ENCODE assay signal across 1 cellular context in the genomic region with DNA sequence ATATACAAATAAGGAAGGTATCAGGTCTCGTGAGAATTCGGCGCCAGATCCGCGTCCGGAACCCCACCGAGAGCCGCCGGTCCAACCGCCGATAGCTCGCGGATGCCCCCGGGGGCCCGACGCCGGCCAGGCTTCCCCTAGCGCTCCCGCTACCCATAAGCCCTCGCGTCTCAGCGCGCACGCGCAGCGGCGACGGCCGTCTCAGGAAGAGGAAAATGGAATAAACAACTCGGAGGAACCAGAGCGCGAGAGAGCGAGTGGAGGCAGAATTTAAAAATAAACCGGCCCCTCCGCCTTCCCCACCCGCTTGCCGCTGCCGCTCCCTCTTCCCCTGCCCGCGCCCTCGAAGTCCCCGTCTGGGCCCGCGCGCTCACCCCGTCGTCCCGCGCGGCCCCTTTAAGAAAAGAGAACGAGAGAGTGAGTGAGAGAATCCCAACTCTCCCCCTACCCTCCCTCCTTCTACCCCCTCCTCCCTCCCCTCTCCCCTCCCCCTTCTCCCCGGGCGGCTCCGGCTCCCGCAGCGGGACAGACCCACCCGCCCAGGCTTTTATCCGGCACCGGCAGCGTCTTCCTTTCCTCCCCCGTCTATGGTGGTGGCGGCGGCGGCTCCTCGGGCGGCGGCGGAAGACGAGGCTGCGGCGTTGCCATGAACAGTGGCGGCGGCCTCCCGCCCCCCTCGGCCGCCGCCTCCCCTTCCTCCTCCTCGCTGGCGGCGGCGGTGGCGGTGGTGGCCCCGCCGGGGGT.
TF ChIP-seq lines count a peak whose summit lies in the region.

A gene with protein sequence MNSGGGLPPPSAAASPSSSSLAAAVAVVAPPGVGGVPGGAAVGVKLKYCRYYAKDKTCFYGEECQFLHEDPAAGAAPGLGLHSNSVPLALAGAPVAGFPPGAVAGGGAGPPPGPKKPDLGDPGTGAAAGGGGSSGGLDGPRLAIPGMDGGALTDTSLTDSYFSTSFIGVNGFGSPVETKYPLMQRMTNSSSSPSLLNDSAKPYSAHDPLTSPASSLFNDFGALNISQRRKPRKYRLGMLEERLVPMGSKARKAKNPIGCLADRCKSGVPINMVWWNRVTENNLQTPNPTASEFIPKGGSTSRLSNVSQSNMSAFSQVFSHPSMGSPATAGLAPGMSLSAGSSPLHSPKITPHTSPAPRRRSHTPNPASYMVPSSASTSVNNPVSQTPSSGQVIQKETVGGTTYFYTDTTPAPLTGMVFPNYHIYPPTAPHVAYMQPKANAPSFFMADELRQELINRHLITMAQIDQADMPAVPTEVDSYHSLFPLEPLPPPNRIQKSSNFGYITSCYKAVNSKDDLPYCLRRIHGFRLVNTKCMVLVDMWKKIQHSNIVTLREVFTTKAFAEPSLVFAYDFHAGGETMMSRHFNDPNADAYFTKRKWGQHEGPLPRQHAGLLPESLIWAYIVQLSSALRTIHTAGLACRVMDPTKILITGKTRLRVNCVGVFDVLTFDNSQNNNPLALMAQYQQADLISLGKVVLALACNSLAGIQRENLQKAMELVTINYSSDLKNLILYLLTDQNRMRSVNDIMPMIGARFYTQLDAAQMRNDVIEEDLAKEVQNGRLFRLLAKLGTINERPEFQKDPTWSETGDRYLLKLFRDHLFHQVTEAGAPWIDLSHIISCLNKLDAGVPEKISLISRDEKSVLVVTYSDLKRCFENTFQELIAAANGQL (plus strand): TSS at position 534 of the 744 bp plus-strand sequence. CDS start 113 bp downstream, at position 647.

TF ChIP-seq in HepG2, 621 proteins besides CTCF, POLR2A, EP300 and RAD21 (continued from another document and continues in another):
- TF ChIP-seq, protein P1, sequence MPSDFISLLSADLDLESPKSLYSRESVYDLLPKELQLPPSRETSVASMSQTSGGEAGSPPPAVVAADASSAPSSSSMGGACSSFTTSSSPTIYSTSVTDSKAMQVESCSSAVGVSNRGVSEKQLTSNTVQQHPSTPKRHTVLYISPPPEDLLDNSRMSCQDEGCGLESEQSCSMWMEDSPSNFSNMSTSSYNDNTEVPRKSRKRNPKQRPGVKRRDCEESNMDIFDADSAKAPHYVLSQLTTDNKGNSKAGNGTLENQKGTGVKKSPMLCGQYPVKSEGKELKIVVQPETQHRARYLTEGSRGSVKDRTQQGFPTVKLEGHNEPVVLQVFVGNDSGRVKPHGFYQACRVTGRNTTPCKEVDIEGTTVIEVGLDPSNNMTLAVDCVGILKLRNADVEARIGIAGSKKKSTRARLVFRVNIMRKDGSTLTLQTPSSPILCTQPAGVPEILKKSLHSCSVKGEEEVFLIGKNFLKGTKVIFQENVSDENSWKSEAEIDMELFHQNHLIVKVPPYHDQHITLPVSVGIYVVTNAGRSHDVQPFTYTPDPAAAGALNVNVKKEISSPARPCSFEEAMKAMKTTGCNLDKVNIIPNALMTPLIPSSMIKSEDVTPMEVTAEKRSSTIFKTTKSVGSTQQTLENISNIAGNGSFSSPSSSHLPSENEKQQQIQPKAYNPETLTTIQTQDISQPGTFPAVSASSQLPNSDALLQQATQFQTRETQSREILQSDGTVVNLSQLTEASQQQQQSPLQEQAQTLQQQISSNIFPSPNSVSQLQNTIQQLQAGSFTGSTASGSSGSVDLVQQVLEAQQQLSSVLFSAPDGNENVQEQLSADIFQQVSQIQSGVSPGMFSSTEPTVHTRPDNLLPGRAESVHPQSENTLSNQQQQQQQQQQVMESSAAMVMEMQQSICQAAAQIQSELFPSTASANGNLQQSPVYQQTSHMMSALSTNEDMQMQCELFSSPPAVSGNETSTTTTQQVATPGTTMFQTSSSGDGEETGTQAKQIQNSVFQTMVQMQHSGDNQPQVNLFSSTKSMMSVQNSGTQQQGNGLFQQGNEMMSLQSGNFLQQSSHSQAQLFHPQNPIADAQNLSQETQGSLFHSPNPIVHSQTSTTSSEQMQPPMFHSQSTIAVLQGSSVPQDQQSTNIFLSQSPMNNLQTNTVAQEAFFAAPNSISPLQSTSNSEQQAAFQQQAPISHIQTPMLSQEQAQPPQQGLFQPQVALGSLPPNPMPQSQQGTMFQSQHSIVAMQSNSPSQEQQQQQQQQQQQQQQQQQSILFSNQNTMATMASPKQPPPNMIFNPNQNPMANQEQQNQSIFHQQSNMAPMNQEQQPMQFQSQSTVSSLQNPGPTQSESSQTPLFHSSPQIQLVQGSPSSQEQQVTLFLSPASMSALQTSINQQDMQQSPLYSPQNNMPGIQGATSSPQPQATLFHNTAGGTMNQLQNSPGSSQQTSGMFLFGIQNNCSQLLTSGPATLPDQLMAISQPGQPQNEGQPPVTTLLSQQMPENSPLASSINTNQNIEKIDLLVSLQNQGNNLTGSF (CRISPR knock-in tag; IDR thresholded peaks at IDR 0.05): no peak
- TF ChIP-seq ZSCAN20 (CRISPR knock-in tag; IDR thresholded peaks at IDR 0.05; ENCODE audit: borderline replicate concordance) (no peak), ZNF10 (CRISPR knock-in tag; IDR thresholded peaks at IDR 0.05; ENCODE audit: borderline replicate concordance, low read depth) (no peak), SNAPC2 (CRISPR knock-in tag; IDR thresholded peaks at IDR 0.05) (no peak), RBM39 (IDR thresholded peaks at IDR 0.05; ENCODE audit: low read depth, low read length, poor library complexity, severe bottlenecking) (peak; percentile 60), SUZ12 (IDR thresholded peaks at IDR 0.05; ENCODE audit: low read depth, low read length) (peak; percentile 55), TCF12 (IDR thresholded peaks at IDR 0.05) (no peak), TCF12 (CRISPR knock-in tag; IDR thresholded peaks at IDR 0.05) (no peak), SYNCRIP (IDR thresholded peaks at IDR 0.05; ENCODE audit: insufficient read depth, low read depth, low read length) (no peak), THAP11 (CRISPR knock-in tag; IDR thresholded peaks at IDR 0.05) (peak; percentile 71; the same call in 1 of the 2 replicates), ZNF12 (CRISPR knock-in tag; IDR thresholded peaks at IDR 0.05) (no peak), NFIC (IDR thresholded peaks at IDR 0.05; ENCODE audit: low read length) (no peak), HNRNPH1 (optimal IDR thresholded peaks at IDR 0.05; ENCODE audit: low read depth, low read length) (no peak), ZUFSP (CRISPR knock-in tag; IDR thresholded peaks at IDR 0.05; ENCODE audit: borderline replicate concordance) (no peak), ZNF792 (CRISPR knock-in tag; IDR thresholded peaks at IDR 0.05) (no peak), REST (IDR thresholded peaks at IDR 0.05; ENCODE audit: borderline replicate concordance in 1 of 2, low read depth in 1 of 2, low read length in 2 of 2) (no peak), NR2C2 (CRISPR knock-in tag; IDR thresholded peaks at IDR 0.05; ENCODE audit: borderline replicate concordance) (no peak), KAT7 (CRISPR knock-in tag; IDR thresholded peaks at IDR 0.05; ENCODE audit: borderline replicate concordance) (peak; percentile 73; the same call in 1 of the 2 replicates), CCDC6 (CRISPR knock-in tag; IDR thresholded peaks at IDR 0.05) (no peak), ZNF496 (CRISPR knock-in tag; IDR thresholded peaks at IDR 0.05; ENCODE audit: insufficient replicate concordance) (no peak), ZNF263 (CRISPR knock-in tag; IDR thresholded peaks at IDR 0.05) (no peak), KDM5B (CRISPR knock-in tag; IDR thresholded peaks at IDR 0.05; ENCODE audit: borderline replicate concordance) (peak; percentile 58; the same call in 1 of the 2 replicates), MEIS1 (CRISPR knock-in tag; IDR thresholded peaks at IDR 0.05; ENCODE audit: borderline replicate concordance) (no peak), SP2 (CRISPR knock-in tag; IDR thresholded peaks at IDR 0.05) (no peak), BCL3 (CRISPR knock-in tag; IDR thresholded peaks at IDR 0.05) (0 out of 2 replicates have a peak, but pooled peaks have one; percentile 48), SP4 (CRISPR knock-in tag; IDR thresholded peaks at IDR 0.05) (peak; percentile 55; the same call in 1 of the 2 replicates), SIN3A (IDR thresholded peaks at IDR 0.05; ENCODE audit: borderline replicate concordance, low read depth, low read length) (peak; percentile 79; the same call in 1 of the 2 replicates), ZNF543 (CRISPR knock-in tag; IDR thresholded peaks at IDR 0.05) (no peak)
- TF ChIP-seq, protein P2, sequence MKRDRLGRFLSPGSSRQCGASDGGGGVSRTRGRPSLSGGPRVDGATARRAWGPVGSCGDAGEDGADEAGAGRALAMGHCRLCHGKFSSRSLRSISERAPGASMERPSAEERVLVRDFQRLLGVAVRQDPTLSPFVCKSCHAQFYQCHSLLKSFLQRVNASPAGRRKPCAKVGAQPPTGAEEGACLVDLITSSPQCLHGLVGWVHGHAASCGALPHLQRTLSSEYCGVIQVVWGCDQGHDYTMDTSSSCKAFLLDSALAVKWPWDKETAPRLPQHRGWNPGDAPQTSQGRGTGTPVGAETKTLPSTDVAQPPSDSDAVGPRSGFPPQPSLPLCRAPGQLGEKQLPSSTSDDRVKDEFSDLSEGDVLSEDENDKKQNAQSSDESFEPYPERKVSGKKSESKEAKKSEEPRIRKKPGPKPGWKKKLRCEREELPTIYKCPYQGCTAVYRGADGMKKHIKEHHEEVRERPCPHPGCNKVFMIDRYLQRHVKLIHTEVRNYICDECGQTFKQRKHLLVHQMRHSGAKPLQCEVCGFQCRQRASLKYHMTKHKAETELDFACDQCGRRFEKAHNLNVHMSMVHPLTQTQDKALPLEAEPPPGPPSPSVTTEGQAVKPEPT (CRISPR knock-in tag; IDR thresholded peaks at IDR 0.05; ENCODE audit: low read depth): no peak
- TF ChIP-seq, protein P3, sequence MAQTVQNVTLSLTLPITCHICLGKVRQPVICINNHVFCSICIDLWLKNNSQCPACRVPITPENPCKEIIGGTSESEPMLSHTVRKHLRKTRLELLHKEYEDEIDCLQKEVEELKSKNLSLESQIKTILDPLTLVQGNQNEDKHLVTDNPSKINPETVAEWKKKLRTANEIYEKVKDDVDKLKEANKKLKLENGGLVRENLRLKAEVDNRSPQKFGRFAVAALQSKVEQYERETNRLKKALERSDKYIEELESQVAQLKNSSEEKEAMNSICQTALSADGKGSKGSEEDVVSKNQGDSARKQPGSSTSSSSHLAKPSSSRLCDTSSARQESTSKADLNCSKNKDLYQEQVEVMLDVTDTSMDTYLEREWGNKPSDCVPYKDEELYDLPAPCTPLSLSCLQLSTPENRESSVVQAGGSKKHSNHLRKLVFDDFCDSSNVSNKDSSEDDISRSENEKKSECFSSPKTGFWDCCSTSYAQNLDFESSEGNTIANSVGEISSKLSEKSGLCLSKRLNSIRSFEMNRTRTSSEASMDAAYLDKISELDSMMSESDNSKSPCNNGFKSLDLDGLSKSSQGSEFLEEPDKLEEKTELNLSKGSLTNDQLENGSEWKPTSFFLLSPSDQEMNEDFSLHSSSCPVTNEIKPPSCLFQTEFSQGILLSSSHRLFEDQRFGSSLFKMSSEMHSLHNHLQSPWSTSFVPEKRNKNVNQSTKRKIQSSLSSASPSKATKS (CRISPR knock-in tag; IDR thresholded peaks at IDR 0.05): no peak
- TF ChIP-seq, protein P4, sequence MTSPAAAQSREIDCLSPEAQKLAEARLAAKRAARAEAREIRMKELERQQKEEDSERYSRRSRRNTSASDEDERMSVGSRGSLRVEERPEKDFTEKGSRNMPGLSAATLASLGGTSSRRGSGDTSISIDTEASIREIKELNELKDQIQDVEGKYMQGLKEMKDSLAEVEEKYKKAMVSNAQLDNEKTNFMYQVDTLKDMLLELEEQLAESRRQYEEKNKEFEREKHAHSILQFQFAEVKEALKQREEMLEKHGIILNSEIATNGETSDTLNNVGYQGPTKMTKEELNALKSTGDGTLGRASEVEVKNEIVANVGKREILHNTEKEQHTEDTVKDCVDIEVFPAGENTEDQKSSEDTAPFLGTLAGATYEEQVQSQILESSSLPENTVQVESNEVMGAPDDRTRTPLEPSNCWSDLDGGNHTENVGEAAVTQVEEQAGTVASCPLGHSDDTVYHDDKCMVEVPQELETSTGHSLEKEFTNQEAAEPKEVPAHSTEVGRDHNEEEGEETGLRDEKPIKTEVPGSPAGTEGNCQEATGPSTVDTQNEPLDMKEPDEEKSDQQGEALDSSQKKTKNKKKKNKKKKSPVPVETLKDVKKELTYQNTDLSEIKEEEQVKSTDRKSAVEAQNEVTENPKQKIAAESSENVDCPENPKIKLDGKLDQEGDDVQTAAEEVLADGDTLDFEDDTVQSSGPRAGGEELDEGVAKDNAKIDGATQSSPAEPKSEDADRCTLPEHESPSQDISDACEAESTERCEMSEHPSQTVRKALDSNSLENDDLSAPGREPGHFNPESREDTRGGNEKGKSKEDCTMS (CRISPR knock-in tag; conservative IDR thresholded peaks at IDR 0.05): no peak
